Comparison of ENCODE assay signal across 7 cellular contexts in genomic region chr22:35330258-35330861, GRCh38. TPM values are rescaled to one million over a fixed set of nuclear protein-coding genes. Genes with fewer than 3 reads are reported as not detected.
DNase-seq lines count a peak whose midpoint lies in the region; ATAC-seq lines count a peak whose summit lies in the region.

No MANE protein-coding gene starts in this region.

- peak overlapping the region; percentile 22 for H3K4me3 Mint-ChIP-seq in activated CD4-positive, alpha-beta memory T cell treated with anti-CD3 and anti-CD28 coated beads, Interleukin-2, amount 10 ng/mL, durations not matched to agents 7 days and 5 days

- peak overlapping the region; percentile 71 for H3K27ac Mint-ChIP-seq in activated CD4-positive, alpha-beta memory T cell treated with anti-CD3 and anti-CD28 coated beads, Interleukin-2, amount 10 ng/mL, durations not matched to agents 7 days and 5 days

- ATAC-seq in HG03196 (IDR thresholded peaks at IDR 0.05; ENCODE audit: unreplicated experiment) (no peak), HG03025 (IDR thresholded peaks at IDR 0.05; ENCODE audit: low FRiP score, unreplicated experiment) (no peak)

- no peaks in the 10 kb centered on the region for H3K9me3 Mint-ChIP-seq in activated CD4-positive, alpha-beta memory T cell treated with anti-CD3 and anti-CD28 coated beads, Interleukin-2, amount 10 ng/mL, durations not matched to agents 7 days and 5 days

- peaks cover 45% of the 10 kb centered on the region for H3K4me1 Mint-ChIP-seq in activated CD4-positive, alpha-beta memory T cell treated with anti-CD3 and anti-CD28 coated beads, Interleukin-2, amount 10 ng/mL, durations not matched to agents 7 days and 5 days

- H3K27me3 Mint-ChIP-seq in activated CD4-positive, alpha-beta memory T cell treated with anti-CD3 and anti-CD28 coated beads, Interleukin-2, amount 10 ng/mL, durations not matched to agents 7 days and 5 days = no peaks in the 10 kb centered on the region

- peak; percentile 63 for DNase-seq in NAMALWA (ENCODE audit: low spot score)
- peak; percentile 70 for DNase-seq in activated CD4-positive, alpha-beta memory T cell treated with anti-CD3 and anti-CD28 coated beads, Interleukin-2, amount 10 ng/mL, durations not matched to agents 7 days and 5 days
- DNase-seq in fibroblast of gingiva (ENCODE audit: low read depth) = peak; percentile 80
- peak; percentile 25 for DNase-seq in pons (ENCODE audit: low spot score)
- no peak for DNase-seq in NCI-H748 treated with DMSO at 0.1 percent for 48 hours (lab: John Stamatoyannopoulos, UW)

- CTCF ChIA-PET in activated CD4-positive, alpha-beta memory T cell treated with anti-CD3 and anti-CD28 coated beads, Interleukin-2, amount 10 ng/mL, durations not matched to agents 7 days and 5 days (lab: Charles Lee) = interaction anchor here (0.8 to 2.5 kb wide), 10 partner anchors 19 to 794 kb away, joined by 3 to 15 read pairs (median 4); partner anchors contain the start of gene TOM1

- POLR2A ChIA-PET in activated CD4-positive, alpha-beta memory T cell treated with anti-CD3 and anti-CD28 coated beads, Interleukin-2, amount 10 ng/mL, durations not matched to agents 7 days and 5 days (lab: Charles Lee) = interaction anchor here (0.6 to 2.2 kb wide), 7 partner anchors 17 to 73 kb away, joined by 4 to 15 read pairs (median 4); partner anchors contain the start of genes HMGXB4 and TOM1

- H3K36me3 Mint-ChIP-seq in activated CD4-positive, alpha-beta memory T cell treated with anti-CD3 and anti-CD28 coated beads, Interleukin-2, amount 10 ng/mL, durations not matched to agents 7 days and 5 days (ENCODE audit: low read depth) = peaks cover 52% of the 10 kb centered on the region

RNA-seq across cellular contexts. Expression of gene TOM1, which starts 30.7 kb away (rescaled TPM):
- total RNA-seq in activated CD4-positive, alpha-beta memory T cell treated with anti-CD3 and anti-CD28 coated beads, Interleukin-2, amount 10 ng/mL, durations not matched to agents 7 days and 5 days = 10 to 100 TPM; 37.3 to 41.4 TPM

RNA-seq across cellular contexts. Expression of gene HMOX1, which starts 50.5 kb away (rescaled TPM):
- total RNA-seq in activated CD4-positive, alpha-beta memory T cell treated with anti-CD3 and anti-CD28 coated beads, Interleukin-2, amount 10 ng/mL, durations not matched to agents 7 days and 5 days = 1 to 10 TPM; 2.4 to 2.9 TPM
